Comparison of ENCODE assay signal across 8 cellular contexts in genomic region chr4:153471691-153472080, GRCh38. TPM values are rescaled to one million over a fixed set of nuclear protein-coding genes. Genes with fewer than 3 reads are reported as not detected.
A peak's percentile ranks its signal among the peaks of the same experiment; 100 is the strongest.
DNase-seq lines count a peak whose midpoint lies in the region; ATAC-seq and TF ChIP-seq lines count a peak whose summit lies in the region.

No MANE protein-coding gene starts in this region.

- no peak overlapping the region for H3K4me3 Mint-ChIP-seq in HFFc6

- H3K9ac ChIP-seq in SU-DHL-6 (ENCODE audit: low read length): peak overlapping the region; percentile 98
- no peak overlapping the region for H3K9ac ChIP-seq in MM.1S (ENCODE audit: low read length)

- H3K4me1 Mint-ChIP-seq in HFFc6 (ENCODE audit: low read depth): peaks cover 38% of the 10 kb centered on the region

- H3K4me1 ChIP-seq in MM.1S (ENCODE audit: low read length): peaks cover 13% of the 10 kb centered on the region; the same call in 1 of the 2 replicates

- H3K36me3 ChIP-seq in SU-DHL-6 (ENCODE audit: low read length) (peaks cover 48% of the 10 kb centered on the region), MM.1S (replicated peaks; ENCODE audit: insufficient read depth, low read length) (no peaks in the 10 kb centered on the region)

- H3K27me3 ChIP-seq in SU-DHL-6 (ENCODE audit: low read length) (no peaks in the 10 kb centered on the region), MM.1S (replicated peaks; ENCODE audit: insufficient read depth, low read length) (no peaks in the 10 kb centered on the region)

- TF ChIP-seq CTCF in GM12864 (IDR thresholded peaks at IDR 0.05; ENCODE audit: low read depth, low read length, missing control alignments): no peak
- no peak for TF ChIP-seq CTCF in SU-DHL-6 (IDR thresholded peaks at IDR 0.05; ENCODE audit: insufficient read depth, low read length, poor library complexity, severe bottlenecking)
- no peak for TF ChIP-seq CTCF in HFFc6 (IDR thresholded peaks at IDR 0.05)
- TF ChIP-seq CTCF in MM.1S (IDR thresholded peaks at IDR 0.05; ENCODE audit: low read length): no peak

- no peaks in the 10 kb centered on the region for H3K9me3 Mint-ChIP-seq in HFFc6

- peaks cover 11% of the 10 kb centered on the region for H3K36me3 Mint-ChIP-seq in HFFc6 (ENCODE audit: low read depth)

- H3K27ac ChIP-seq in SU-DHL-6 (ENCODE audit: low read depth, low read length) (peak overlapping the region; percentile 95), MM.1S (ENCODE audit: low read length) (no peak overlapping the region)

- DNase-seq in GM12864 (ENCODE audit: low read depth) (no peak), HFFc6 (no peak), MM.1S (no peak), NCI-H524 (lab: John Stamatoyannopoulos, UW) (no peak), iPS-NIHi11 (ENCODE audit: low spot score) (no peak)

- H3K79me2 ChIP-seq in SU-DHL-6 (ENCODE audit: insufficient read depth, low read length) (peaks cover 97% of the 10 kb centered on the region), MM.1S (ENCODE audit: low read length) (peaks cover 5% of the 10 kb centered on the region; the same call in 1 of the 2 replicates)

- H4K20me1 ChIP-seq in SU-DHL-6 (ENCODE audit: low read depth, low read length) (peaks cover 51% of the 10 kb centered on the region), MM.1S (ENCODE audit: insufficient read depth, low read length) (no peaks in the 10 kb centered on the region)

- ATAC-seq in HG02610 (IDR thresholded peaks at IDR 0.05; ENCODE audit: unreplicated experiment): peak; percentile 20
- ATAC-seq in esophagus mucosa: peak; percentile 44

- peak overlapping the region; percentile 26 for H3K4me3 ChIP-seq in GM12864 (ENCODE audit: low read depth, low read length)
- H3K4me3 ChIP-seq in SU-DHL-6 (ENCODE audit: insufficient read depth, low read length, poor library complexity, severe bottlenecking): peak overlapping the region; percentile 24
- H3K4me3 ChIP-seq in MM.1S (ENCODE audit: low read length): no peak overlapping the region

- H3K9me2 ChIP-seq in SU-DHL-6 (replicated peaks; ENCODE audit: insufficient read depth, low read length) (no peaks in the 10 kb centered on the region), MM.1S (replicated peaks; ENCODE audit: insufficient read depth, low read length) (no peaks in the 10 kb centered on the region)

- no peak overlapping the region for H3K27ac Mint-ChIP-seq in HFFc6

- H3K9me3 ChIP-seq in SU-DHL-6 (ENCODE audit: insufficient read depth, low read length) (no peaks in the 10 kb centered on the region), MM.1S (replicated peaks; ENCODE audit: insufficient read depth, low read length) (no peaks in the 10 kb centered on the region)

- H3K27me3 Mint-ChIP-seq in HFFc6 (ENCODE audit: insufficient read depth): 0 out of 2 replicates have a peak, but pooled peaks cover 2% of the 10 kb centered on the region

- H2AFZ ChIP-seq in SU-DHL-6 (ENCODE audit: low read depth, low read length, severe bottlenecking): no peak overlapping the region
- H2AFZ ChIP-seq in MM.1S (ENCODE audit: low read length): no peak overlapping the region

- H3K4me2 ChIP-seq in SU-DHL-6 (ENCODE audit: low read depth, low read length, poor library complexity, severe bottlenecking): peak overlapping the region; percentile 99
- H3K4me2 ChIP-seq in MM.1S (ENCODE audit: low read depth, low read length): no peak overlapping the region

- H3F3A ChIP-seq in SU-DHL-6 (ENCODE audit: insufficient read depth) (peaks cover 63% of the 10 kb centered on the region), MM.1S (ENCODE audit: insufficient read depth, low read length) (peaks cover 12% of the 10 kb centered on the region)

RNA-seq across cellular contexts. Expression of gene TMEM131L, which starts 5.5 kb away (rescaled TPM):
- 14.7 TPM for total RNA-seq in esophagus mucosa
- total RNA-seq in HFFc6 (2021; fragmentation: NEBNext Ultra II Directional; extraction: Animal tissue kit (Norgen Biotek cat#: 25700)): 1 to 10 TPM; 7.7 to 8.9 (median 8.0) TPM
